In the genomic region with DNA sequence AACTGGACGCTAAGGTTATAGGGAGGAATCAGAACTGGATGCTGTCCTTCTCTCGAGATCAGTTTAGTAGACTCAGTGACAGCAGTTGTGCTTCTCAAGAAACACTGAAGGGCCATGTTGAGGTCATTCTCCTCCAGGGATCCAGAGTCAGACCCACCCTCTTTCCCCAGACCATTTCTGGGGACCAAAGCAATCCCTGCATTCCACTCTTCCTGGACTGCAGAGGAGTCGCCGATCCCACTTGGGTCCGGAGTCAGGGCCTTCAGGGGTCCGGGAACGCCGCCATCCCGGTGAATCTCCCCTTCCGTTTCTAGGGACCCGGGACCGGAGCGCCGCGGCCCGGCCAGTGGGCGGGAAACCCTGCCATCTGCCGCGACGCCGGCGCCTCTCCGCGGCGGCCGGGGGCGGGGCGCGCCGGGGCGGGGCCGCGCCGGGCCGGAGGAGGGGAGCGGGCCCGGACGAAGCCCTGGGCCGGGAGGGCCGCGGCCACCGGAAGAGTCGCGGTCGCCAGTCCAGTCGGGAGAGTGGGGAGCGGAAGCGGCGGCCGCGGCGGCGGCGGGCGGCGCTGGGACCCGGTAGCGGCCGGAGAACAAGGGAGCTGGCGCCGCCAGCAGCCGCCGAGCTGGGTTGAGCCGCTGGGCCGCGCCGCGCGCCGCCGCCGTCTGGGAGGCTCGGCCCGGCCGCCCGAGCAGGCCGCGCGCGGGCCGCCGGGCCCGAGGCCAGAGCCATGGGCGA, we compare ENCODE assay signal across 8 cellular contexts. TPM values are rescaled to one million over a fixed set of nuclear protein-coding genes. Genes with fewer than 3 reads are reported as not detected.
DNase-seq lines count a peak whose midpoint lies in the region; ATAC-seq and TF ChIP-seq lines count a peak whose summit lies in the region.

Gene DVL3, plus strand, starts transcription at position 469 of the 735 bp plus-strand sequence. Its CDS starts 259 bp downstream, at position 728.

- peak in 6 of 7 experiments; percentile 20 to 64 (median 33) for DNase-seq in CD8-positive, alpha-beta T cell
- DNase-seq in GM19240 (ENCODE audit: insufficient read length, low spot score) (peak; percentile 82), NCI-H82 treated with DMSO at 0.1 percent for 48 hours (lab: John Stamatoyannopoulos, UW; ENCODE audit: unreplicated experiment) (peak; percentile 41), activated T-helper 1 cell treated with Interleukin-2 at 50 U/mL for 16 hours (ENCODE audit: low read depth) (peak; percentile 38), fibroblast of gingiva (ENCODE audit: low read depth) (peak; percentile 79)

- WGBS in thymus, result 2% methylated on average over 84 of the region's 84 CpGs

- no peaks in the 10 kb centered on the region for H3K9me3 ChIP-seq in CD8-positive, alpha-beta T cell (ENCODE audit: low read length)
- H3K9me3 ChIP-seq in muscle layer of colon (ENCODE audit: low read length), result no peaks in the 10 kb centered on the region
- H3K9me3 ChIP-seq in thymus (ENCODE audit: control insufficient read depth), result no peaks in the 10 kb centered on the region

- H3K9me3 Mint-ChIP-seq in CD8-positive, alpha-beta T cell, result no peaks in the 10 kb centered on the region

- H3K27ac Mint-ChIP-seq in CD8-positive, alpha-beta T cell, result peak within 1 kb of the TSS; percentile 83

- H3K36me3 ChIP-seq in CD8-positive, alpha-beta T cell (ENCODE audit: insufficient read depth, low read length), result no peaks in the 10 kb centered on the region
- H3K36me3 ChIP-seq in muscle layer of colon (ENCODE audit: insufficient read depth, low read length) (no peaks in the 10 kb centered on the region), thymus (ENCODE audit: control insufficient read depth, insufficient read depth) (no peaks in the 10 kb centered on the region)

- intact Hi-C loops in CD8-positive, alpha-beta T cell (cut with DNase I, micrococcal nuclease), result loop anchor here (1.0 kb wide), 4 partner anchors 10 to 31 kb away; partner anchors contain the start of genes EIF2B5 (in 2 of the 2), ABCF3 (in 1 of the 2) and AP2M1 (in 1 of the 2)

- no peak for TF ChIP-seq CTCF in CD8-positive, alpha-beta T cell (IDR thresholded peaks at IDR 0.05)

- peak within 1 kb of the TSS; percentile 83 for H3K9ac ChIP-seq in muscle layer of colon (ENCODE audit: low read length)

- no peaks in the 10 kb centered on the region for H3K27me3 Mint-ChIP-seq in CD8-positive, alpha-beta T cell (ENCODE audit: low read depth)

- peak within 1 kb of the TSS; percentile 85 for H3K4me3 ChIP-seq in CD8-positive, alpha-beta T cell (ENCODE audit: low read depth, low read length)
- H3K4me3 ChIP-seq in muscle layer of colon (ENCODE audit: low read depth in 1 of 2, low read length in 2 of 2) (peak within 1 kb of the TSS; percentile 98 to 99), thymus (ENCODE audit: low read length) (peak within 1 kb of the TSS; percentile 69)

- peaks cover 4% of the 10 kb centered on the region for H3K36me3 Mint-ChIP-seq in CD8-positive, alpha-beta T cell

- POLR2A ChIA-PET in CD8-positive, alpha-beta T cell (lab: Charles Lee), result interaction anchor here (0.8 to 1.2 kb wide), 3 partner anchors 18 to 21 kb away, joined by 3 to 6 read pairs (median 4); partner anchors contain the start of gene EIF2B5

- H3K27ac ChIP-seq in CD8-positive, alpha-beta T cell (ENCODE audit: low read depth, low read length), result peak within 1 kb of the TSS; percentile 48
- peak within 1 kb of the TSS; percentile 91 for H3K27ac ChIP-seq in muscle layer of colon (ENCODE audit: low read depth, low read length)
- peak within 1 kb of the TSS; percentile 79 for H3K27ac ChIP-seq in thymus (ENCODE audit: low read depth)

- peak; percentile 58 for ATAC-seq in CD8-positive, alpha-beta T cell
- ATAC-seq in HG03342 (IDR thresholded peaks at IDR 0.05; ENCODE audit: unreplicated experiment), result peak; percentile 62

- H3K27me3 ChIP-seq in CD8-positive, alpha-beta T cell (ENCODE audit: insufficient read depth, low read length), result no peaks in the 10 kb centered on the region
- H3K27me3 ChIP-seq in muscle layer of colon (ENCODE audit: control insufficient read depth in 1 of 2, insufficient read depth in 2 of 2, low read length in 2 of 2) (no peaks in the 10 kb centered on the region), thymus (ENCODE audit: control insufficient read depth, insufficient read depth) (no peaks in the 10 kb centered on the region)

- H3K4me1 ChIP-seq in CD8-positive, alpha-beta T cell (ENCODE audit: insufficient read depth, low read length), result peaks cover 21% of the 10 kb centered on the region
- peaks cover 37% of the 10 kb centered on the region for H3K4me1 ChIP-seq in muscle layer of colon (ENCODE audit: insufficient read depth, low read length)
- H3K4me1 ChIP-seq in thymus (ENCODE audit: control insufficient read depth, insufficient read depth, low read length), result peaks cover 9% of the 10 kb centered on the region

- CTCF ChIA-PET in CD8-positive, alpha-beta T cell (lab: Charles Lee), result interaction anchor here (1.7 to 1.8 kb wide), 2 partner anchors 9 to 95 kb away, joined by 4 to 5 read pairs; no protein-coding TSS in a partner anchor

- H3K4me3 Mint-ChIP-seq in CD8-positive, alpha-beta T cell, result peak within 1 kb of the TSS; percentile 92

- H3K4me1 Mint-ChIP-seq in CD8-positive, alpha-beta T cell (ENCODE audit: low read depth), result peaks cover 27% of the 10 kb centered on the region

RNA-seq across cellular contexts. Expression of gene DVL3, which starts in this region (rescaled TPM):
- total RNA-seq in CD8-positive, alpha-beta T cell, result 10 to 100 TPM; 23.1 to 23.9 TPM
- polyA plus RNA-seq in thymus, result 26.0 TPM

Comparison
In these comparisons a context has a peak if more than half of its experiments do, and no peak if none do; other contexts are left out.
1. Peak in every context shown above with its lines: DNase-seq, ATAC-seq, H3K4me3 ChIP-seq and H3K27ac ChIP-seq.